ENCODE assay signal across 1 cellular context in the genomic region with DNA sequence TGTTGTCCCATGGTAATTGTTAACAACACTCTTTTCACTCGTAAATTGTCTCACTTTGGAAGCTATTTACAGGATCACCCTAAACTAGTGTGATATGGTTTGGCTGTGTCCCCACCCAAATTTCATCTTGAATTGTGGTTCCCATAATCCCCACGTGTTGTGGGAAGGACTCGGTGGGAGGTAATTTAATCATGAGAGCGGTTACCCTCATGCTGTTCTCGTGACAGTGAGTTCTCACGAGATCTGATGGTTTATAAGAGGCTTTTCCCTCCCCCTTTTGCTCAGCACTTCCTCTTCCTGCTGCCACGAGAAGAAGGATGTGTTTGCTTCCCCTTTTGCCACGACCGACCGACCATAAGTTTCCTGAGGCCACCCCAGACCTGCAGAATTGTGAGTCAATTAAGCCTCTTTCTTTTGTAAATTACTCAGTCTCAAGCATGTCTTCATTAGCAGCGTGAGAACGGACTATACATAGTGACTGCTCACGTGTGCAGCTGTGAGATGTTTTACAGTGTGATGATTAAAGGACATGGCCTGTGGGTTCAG.
TF ChIP-seq lines count a peak whose summit lies in the region.

No MANE protein-coding gene starts in this region.

TF ChIP-seq in K562, 482 proteins besides CTCF, POLR2A, EP300 and RAD21 (continued from another document and continues in another):
- TF ChIP-seq, protein P1, sequence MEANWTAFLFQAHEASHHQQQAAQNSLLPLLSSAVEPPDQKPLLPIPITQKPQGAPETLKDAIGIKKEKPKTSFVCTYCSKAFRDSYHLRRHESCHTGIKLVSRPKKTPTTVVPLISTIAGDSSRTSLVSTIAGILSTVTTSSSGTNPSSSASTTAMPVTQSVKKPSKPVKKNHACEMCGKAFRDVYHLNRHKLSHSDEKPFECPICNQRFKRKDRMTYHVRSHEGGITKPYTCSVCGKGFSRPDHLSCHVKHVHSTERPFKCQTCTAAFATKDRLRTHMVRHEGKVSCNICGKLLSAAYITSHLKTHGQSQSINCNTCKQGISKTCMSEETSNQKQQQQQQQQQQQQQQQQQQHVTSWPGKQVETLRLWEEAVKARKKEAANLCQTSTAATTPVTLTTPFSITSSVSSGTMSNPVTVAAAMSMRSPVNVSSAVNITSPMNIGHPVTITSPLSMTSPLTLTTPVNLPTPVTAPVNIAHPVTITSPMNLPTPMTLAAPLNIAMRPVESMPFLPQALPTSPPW (CRISPR knock-in tag; IDR thresholded peaks at IDR 0.05): peak; percentile 44; the same call in 1 of the 2 replicates
- TF ChIP-seq EP400 (IDR thresholded peaks at IDR 0.05) (peak; percentile 69), WHSC1 (IDR thresholded peaks at IDR 0.05; ENCODE audit: low read length) (no peak), ELF1 (tag; IDR thresholded peaks at IDR 0.05) (peak; percentile 88), CREB1 (IDR thresholded peaks at IDR 0.05) (no peak), CREB1 (CRISPR knock-in tag; IDR thresholded peaks at IDR 0.05) (0 out of 2 replicates have a peak, but pooled peaks have one; percentile 27), CBX3 (IDR thresholded peaks at IDR 0.05; ENCODE audit: borderline replicate concordance in 1 of 2, low read length in 2 of 2) (peak in 1 of 2 experiments; percentile 38; a peak in 1 of 3 replicates), ZNF263 (CRISPR knock-in tag; IDR thresholded peaks at IDR 0.05; ENCODE audit: borderline replicate concordance) (no peak), HNRNPLL (IDR thresholded peaks at IDR 0.05; ENCODE audit: low read depth, low read length, poor library complexity, severe bottlenecking) (no peak), COPS2 (conservative IDR thresholded peaks at IDR 0.05) (no peak), CXXC5 (CRISPR knock-in tag; IDR thresholded peaks at IDR 0.05) (0 out of 2 replicates have a peak, but pooled peaks have one; percentile 25), GTF2E2 (tag; IDR thresholded peaks at IDR 0.05) (no peak), TAL1 (IDR thresholded peaks at IDR 0.05) (0 out of 2 replicates have a peak, but pooled peaks have one; percentile 13), ZNF644 (tag; IDR thresholded peaks at IDR 0.05; ENCODE audit: low read depth) (0 out of 2 replicates have a peak, but pooled peaks have one; percentile 16), ZBTB11 (CRISPR knock-in tag; IDR thresholded peaks at IDR 0.05) (no peak), LEF1 (IDR thresholded peaks at IDR 0.05) (no peak), DACH1 (IDR thresholded peaks at IDR 0.05; ENCODE audit: partially characterized antibody) (no peak), SP1 (CRISPR knock-in tag; IDR thresholded peaks at IDR 0.05) (peak; percentile 38; the same call in 1 of the 2 replicates), ZBTB26 (CRISPR knock-in tag; IDR thresholded peaks at IDR 0.05) (no peak), ATF7 (IDR thresholded peaks at IDR 0.05) (peak; percentile 32; the same call in 1 of the 2 replicates), FOXM1 (IDR thresholded peaks at IDR 0.05; ENCODE audit: low read depth) (peak; percentile 71; the same call in 1 of the 2 replicates), FOXM1 (CRISPR knock-in tag; IDR thresholded peaks at IDR 0.05; ENCODE audit: low read depth) (no peak), ELF2 (CRISPR knock-in tag; IDR thresholded peaks at IDR 0.05) (0 out of 2 replicates have a peak, but pooled peaks have one; percentile 37), NRF1 (conservative IDR thresholded peaks at IDR 0.05 in 1 of 2, IDR thresholded peaks at IDR 0.05 in 1 of 2) (no peak), ZNF175 (CRISPR knock-in tag; IDR thresholded peaks at IDR 0.05; ENCODE audit: low read depth) (0 out of 2 replicates have a peak, but pooled peaks have one; percentile 39), BCLAF1 (IDR thresholded peaks at IDR 0.05; ENCODE audit: borderline replicate concordance in 1 of 2, control insufficient read depth in 1 of 2, low read depth in 2 of 2, low read length in 1 of 2) (no peak), CBFA2T3 (IDR thresholded peaks at IDR 0.05) (peak; percentile 24; the same call in 1 of the 2 replicates), TAF7 (tag; IDR thresholded peaks at IDR 0.05) (0 out of 2 replicates have a peak, but pooled peaks have one; percentile 32), IFI16 (CRISPR knock-in tag; IDR thresholded peaks at IDR 0.05) (no peak)
- TF ChIP-seq, protein P2, sequence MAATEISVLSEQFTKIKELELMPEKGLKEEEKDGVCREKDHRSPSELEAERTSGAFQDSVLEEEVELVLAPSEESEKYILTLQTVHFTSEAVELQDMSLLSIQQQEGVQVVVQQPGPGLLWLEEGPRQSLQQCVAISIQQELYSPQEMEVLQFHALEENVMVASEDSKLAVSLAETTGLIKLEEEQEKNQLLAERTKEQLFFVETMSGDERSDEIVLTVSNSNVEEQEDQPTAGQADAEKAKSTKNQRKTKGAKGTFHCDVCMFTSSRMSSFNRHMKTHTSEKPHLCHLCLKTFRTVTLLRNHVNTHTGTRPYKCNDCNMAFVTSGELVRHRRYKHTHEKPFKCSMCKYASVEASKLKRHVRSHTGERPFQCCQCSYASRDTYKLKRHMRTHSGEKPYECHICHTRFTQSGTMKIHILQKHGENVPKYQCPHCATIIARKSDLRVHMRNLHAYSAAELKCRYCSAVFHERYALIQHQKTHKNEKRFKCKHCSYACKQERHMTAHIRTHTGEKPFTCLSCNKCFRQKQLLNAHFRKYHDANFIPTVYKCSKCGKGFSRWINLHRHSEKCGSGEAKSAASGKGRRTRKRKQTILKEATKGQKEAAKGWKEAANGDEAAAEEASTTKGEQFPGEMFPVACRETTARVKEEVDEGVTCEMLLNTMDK (IDR thresholded peaks at IDR 0.05; ENCODE audit: borderline replicate concordance, insufficient read depth, low read depth, low read length, poor library complexity, severe bottlenecking): no peak
- TF ChIP-seq, protein P3, sequence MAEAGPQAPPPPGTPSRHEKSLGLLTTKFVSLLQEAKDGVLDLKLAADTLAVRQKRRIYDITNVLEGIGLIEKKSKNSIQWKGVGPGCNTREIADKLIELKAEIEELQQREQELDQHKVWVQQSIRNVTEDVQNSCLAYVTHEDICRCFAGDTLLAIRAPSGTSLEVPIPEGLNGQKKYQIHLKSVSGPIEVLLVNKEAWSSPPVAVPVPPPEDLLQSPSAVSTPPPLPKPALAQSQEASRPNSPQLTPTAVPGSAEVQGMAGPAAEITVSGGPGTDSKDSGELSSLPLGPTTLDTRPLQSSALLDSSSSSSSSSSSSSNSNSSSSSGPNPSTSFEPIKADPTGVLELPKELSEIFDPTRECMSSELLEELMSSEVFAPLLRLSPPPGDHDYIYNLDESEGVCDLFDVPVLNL (CRISPR knock-in tag; IDR thresholded peaks at IDR 0.05; ENCODE audit: low read depth): no peak
- TF ChIP-seq, protein P4, sequence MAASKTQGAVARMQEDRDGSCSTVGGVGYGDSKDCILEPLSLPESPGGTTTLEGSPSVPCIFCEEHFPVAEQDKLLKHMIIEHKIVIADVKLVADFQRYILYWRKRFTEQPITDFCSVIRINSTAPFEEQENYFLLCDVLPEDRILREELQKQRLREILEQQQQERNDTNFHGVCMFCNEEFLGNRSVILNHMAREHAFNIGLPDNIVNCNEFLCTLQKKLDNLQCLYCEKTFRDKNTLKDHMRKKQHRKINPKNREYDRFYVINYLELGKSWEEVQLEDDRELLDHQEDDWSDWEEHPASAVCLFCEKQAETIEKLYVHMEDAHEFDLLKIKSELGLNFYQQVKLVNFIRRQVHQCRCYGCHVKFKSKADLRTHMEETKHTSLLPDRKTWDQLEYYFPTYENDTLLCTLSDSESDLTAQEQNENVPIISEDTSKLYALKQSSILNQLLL (CRISPR knock-in tag; IDR thresholded peaks at IDR 0.05; ENCODE audit: borderline replicate concordance): no peak
- TF ChIP-seq, protein P5, sequence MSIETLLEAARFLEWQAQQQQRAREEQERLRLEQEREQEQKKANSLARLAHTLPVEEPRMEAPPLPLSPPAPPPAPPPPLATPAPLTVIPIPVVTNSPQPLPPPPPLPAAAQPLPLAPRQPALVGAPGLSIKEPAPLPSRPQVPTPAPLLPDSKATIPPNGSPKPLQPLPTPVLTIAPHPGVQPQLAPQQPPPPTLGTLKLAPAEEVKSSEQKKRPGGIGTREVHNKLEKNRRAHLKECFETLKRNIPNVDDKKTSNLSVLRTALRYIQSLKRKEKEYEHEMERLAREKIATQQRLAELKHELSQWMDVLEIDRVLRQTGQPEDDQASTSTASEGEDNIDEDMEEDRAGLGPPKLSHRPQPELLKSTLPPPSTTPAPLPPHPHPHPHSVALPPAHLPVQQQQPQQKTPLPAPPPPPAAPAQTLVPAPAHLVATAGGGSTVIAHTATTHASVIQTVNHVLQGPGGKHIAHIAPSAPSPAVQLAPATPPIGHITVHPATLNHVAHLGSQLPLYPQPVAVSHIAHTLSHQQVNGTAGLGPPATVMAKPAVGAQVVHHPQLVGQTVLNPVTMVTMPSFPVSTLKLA (conservative IDR thresholded peaks at IDR 0.05): peak; percentile 42 to 61; a peak in 3 of 4 replicates
- TF ChIP-seq, protein P6, sequence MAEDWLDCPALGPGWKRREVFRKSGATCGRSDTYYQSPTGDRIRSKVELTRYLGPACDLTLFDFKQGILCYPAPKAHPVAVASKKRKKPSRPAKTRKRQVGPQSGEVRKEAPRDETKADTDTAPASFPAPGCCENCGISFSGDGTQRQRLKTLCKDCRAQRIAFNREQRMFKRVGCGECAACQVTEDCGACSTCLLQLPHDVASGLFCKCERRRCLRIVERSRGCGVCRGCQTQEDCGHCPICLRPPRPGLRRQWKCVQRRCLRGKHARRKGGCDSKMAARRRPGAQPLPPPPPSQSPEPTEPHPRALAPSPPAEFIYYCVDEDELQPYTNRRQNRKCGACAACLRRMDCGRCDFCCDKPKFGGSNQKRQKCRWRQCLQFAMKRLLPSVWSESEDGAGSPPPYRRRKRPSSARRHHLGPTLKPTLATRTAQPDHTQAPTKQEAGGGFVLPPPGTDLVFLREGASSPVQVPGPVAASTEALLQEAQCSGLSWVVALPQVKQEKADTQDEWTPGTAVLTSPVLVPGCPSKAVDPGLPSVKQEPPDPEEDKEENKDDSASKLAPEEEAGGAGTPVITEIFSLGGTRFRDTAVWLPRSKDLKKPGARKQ (CRISPR knock-in tag; IDR thresholded peaks at IDR 0.05): no peak
- TF ChIP-seq, protein P7, sequence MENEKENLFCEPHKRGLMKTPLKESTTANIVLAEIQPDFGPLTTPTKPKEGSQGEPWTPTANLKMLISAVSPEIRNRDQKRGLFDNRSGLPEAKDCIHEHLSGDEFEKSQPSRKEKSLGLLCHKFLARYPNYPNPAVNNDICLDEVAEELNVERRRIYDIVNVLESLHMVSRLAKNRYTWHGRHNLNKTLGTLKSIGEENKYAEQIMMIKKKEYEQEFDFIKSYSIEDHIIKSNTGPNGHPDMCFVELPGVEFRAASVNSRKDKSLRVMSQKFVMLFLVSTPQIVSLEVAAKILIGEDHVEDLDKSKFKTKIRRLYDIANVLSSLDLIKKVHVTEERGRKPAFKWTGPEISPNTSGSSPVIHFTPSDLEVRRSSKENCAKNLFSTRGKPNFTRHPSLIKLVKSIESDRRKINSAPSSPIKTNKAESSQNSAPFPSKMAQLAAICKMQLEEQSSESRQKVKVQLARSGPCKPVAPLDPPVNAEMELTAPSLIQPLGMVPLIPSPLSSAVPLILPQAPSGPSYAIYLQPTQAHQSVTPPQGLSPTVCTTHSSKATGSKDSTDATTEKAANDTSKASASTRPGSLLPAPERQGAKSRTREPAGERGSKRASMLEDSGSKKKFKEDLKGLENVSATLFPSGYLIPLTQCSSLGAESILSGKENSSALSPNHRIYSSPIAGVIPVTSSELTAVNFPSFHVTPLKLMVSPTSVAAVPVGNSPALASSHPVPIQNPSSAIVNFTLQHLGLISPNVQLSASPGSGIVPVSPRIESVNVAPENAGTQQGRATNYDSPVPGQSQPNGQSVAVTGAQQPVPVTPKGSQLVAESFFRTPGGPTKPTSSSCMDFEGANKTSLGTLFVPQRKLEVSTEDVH (IDR thresholded peaks at IDR 0.05; ENCODE audit: low read depth, partially characterized antibody): peak; percentile 29
